In genomic region chr5:10456583-10457562, GRCh38 we compare ENCODE assay signal across 12 cellular contexts. TPM values are rescaled to one million over a fixed set of nuclear protein-coding genes. Genes with fewer than 3 reads are reported as not detected.
DNase-seq lines count a peak whose midpoint lies in the region; ATAC-seq and TF ChIP-seq lines count a peak whose summit lies in the region.
"Had no signal": no experiment of that assay in that cellular context is flagged by ENCODE, and none has a peak within 500 bp of the region (broad histone marks: within the 10 kb centered on the region; RNA-seq: fewer than 3 reads in every experiment).

No MANE protein-coding gene starts in this region.

- H3K4me3 Mint-ChIP-seq in GM23338 (no peak overlapping the region), endodermal cell (no peak overlapping the region)

- no peak overlapping the region for H3K9ac ChIP-seq in endodermal cell (ENCODE audit: extremely low read depth, low read length, poor library complexity, severe bottlenecking)
- no peak overlapping the region for H3K9ac ChIP-seq in Karpas-422 (ENCODE audit: low read length)

- no peak overlapping the region for H3K27ac Mint-ChIP-seq in GM23338
- H3K27ac Mint-ChIP-seq in endodermal cell, result no peak overlapping the region

- no peak for ATAC-seq in GM23338
- no peak for ATAC-seq in omental fat pad (ENCODE audit: low FRiP score)

- POLR2A ChIA-PET in RWPE1 (lab: Yijun Ruan, JAX; ENCODE audit: low non-redundant PET) (no interaction called here), OCI-LY7 (lab: Charles Lee) (no interaction called here)

- H3K4me2 ChIP-seq in GM23338 (no peak overlapping the region), osteoblast (ENCODE audit: insufficient read depth, low read length) (peak overlapping the region; percentile 14), OCI-LY7 (ENCODE audit: low read length) (no peak overlapping the region), Karpas-422 (ENCODE audit: low read depth, low read length, poor library complexity, severe bottlenecking) (no peak overlapping the region)

- no peaks in the 10 kb centered on the region for H3K9me2 ChIP-seq in GM23338 (ENCODE audit: insufficient read depth)
- H3K9me2 ChIP-seq in OCI-LY7 (ENCODE audit: insufficient read depth, low read length), result no peaks in the 10 kb centered on the region
- H3K9me2 ChIP-seq in Karpas-422 (replicated peaks; ENCODE audit: insufficient read depth, low read length), result no peaks in the 10 kb centered on the region

- H3K4me1 ChIP-seq in GM23338 (ENCODE audit: insufficient read depth), result peaks cover 7% of the 10 kb centered on the region; the same call in 1 of the 2 replicates
- peaks cover 3% of the 10 kb centered on the region for H3K4me1 ChIP-seq in endodermal cell (ENCODE audit: control insufficient read depth, insufficient read depth, low read length)
- H3K4me1 ChIP-seq in osteoblast (ENCODE audit: insufficient read depth, low read length), result peaks cover 33% of the 10 kb centered on the region
- peaks cover 5% of the 10 kb centered on the region for H3K4me1 ChIP-seq in OCI-LY7 (ENCODE audit: insufficient read depth, low read length, poor library complexity, severe bottlenecking)
- no peaks in the 10 kb centered on the region for H3K4me1 ChIP-seq in Karpas-422 (ENCODE audit: low read length)

- H3K4me3 ChIP-seq in GM23338, result no peak overlapping the region
- H3K4me3 ChIP-seq in endodermal cell (ENCODE audit: low read length), result no peak overlapping the region
- H3K4me3 ChIP-seq in osteoblast (ENCODE audit: insufficient read depth, low read length), result no peak overlapping the region
- H3K4me3 ChIP-seq in OCI-LY7 (ENCODE audit: low read depth, low read length, poor library complexity, severe bottlenecking), result no peak overlapping the region
- H3K4me3 ChIP-seq in lower leg skin (ENCODE audit: low read depth, poor library complexity, severe bottlenecking), result no peak overlapping the region
- H3K4me3 ChIP-seq in Karpas-422 (ENCODE audit: low read length), result no peak overlapping the region
- H3K4me3 ChIP-seq: stomach had no signal

- TF ChIP-seq POLR2A in lower leg skin (IDR thresholded peaks at IDR 0.05), result no peak

- WGBS in endodermal cell (ENCODE audit: insufficient coverage in 1 of 2, insufficient read length in 1 of 2), 2 experiments, result 84 to 88% methylated on average over 16 to 29 of the region's 29 CpGs
- WGBS in lower leg skin, 2 donors, result 57 to 73% methylated on average over 22 to 29 of the region's 29 CpGs

- CTCF ChIA-PET in RWPE1 (lab: Yijun Ruan, JAX) (interaction anchor here (0.6 to 5.4 kb wide), 3 partner anchors 119 to 172 kb away, joined by 3 to 55 read pairs (median 4); no protein-coding TSS in a partner anchor), OCI-LY7 (lab: Charles Lee; ENCODE audit: unreplicated experiment) (interaction anchor here (4.0 kb wide), 1 partner anchor 171 kb away, joined by 16 read pairs; no protein-coding TSS in a partner anchor)

- H3K27ac ChIP-seq in GM23338 (ENCODE audit: low read depth), result no peak overlapping the region
- peak overlapping the region; percentile 81 for H3K27ac ChIP-seq in RWPE1
- H3K27ac ChIP-seq in endodermal cell (ENCODE audit: low read depth, low read length), result no peak overlapping the region
- H3K27ac ChIP-seq in osteoblast (ENCODE audit: low read depth, low read length), result no peak overlapping the region
- no peak overlapping the region for H3K27ac ChIP-seq in OCI-LY7 (ENCODE audit: low read depth, low read length, poor library complexity, severe bottlenecking)
- no peak overlapping the region for H3K27ac ChIP-seq in Karpas-422 (ENCODE audit: low read length)
- H3K27ac ChIP-seq: stomach had no signal

- H3K27me3 ChIP-seq in GM23338 (ENCODE audit: insufficient read depth) (no peaks in the 10 kb centered on the region), endodermal cell (ENCODE audit: control insufficient read depth, insufficient read depth, low read length, poor library complexity, severe bottlenecking) (no peaks in the 10 kb centered on the region), osteoblast (ENCODE audit: insufficient read depth, low read length) (no peaks in the 10 kb centered on the region), Karpas-422 (ENCODE audit: low read length) (no peaks in the 10 kb centered on the region)
- H3K27me3 ChIP-seq: stomach had no signal

- H2AFZ ChIP-seq in GM23338 (peak overlapping the region; percentile 43; the same call in 1 of the 2 replicates), osteoblast (ENCODE audit: low read length) (peak overlapping the region; percentile 0), OCI-LY7 (ENCODE audit: low read length) (no peak overlapping the region), Karpas-422 (ENCODE audit: low read length) (no peak overlapping the region)

- no peak for DNase-seq in GM23338 (ENCODE audit: low spot score)
- DNase-seq in RWPE1 (ENCODE audit: low spot score), result no peak
- peak; percentile 47 for DNase-seq in endodermal cell
- DNase-seq in osteoblast (ENCODE audit: insufficient read length, low spot score, missing footprints), result no peak
- DNase-seq in OCI-LY7 (ENCODE audit: low spot score), result no peak
- no peak for DNase-seq in omental fat pad (ENCODE audit: low spot score)
- DNase-seq in lower leg skin (ENCODE audit: low spot score in 2 of 2), result no peak
- no peak for DNase-seq in Karpas-422
- DNase-seq: effector CD8-positive, alpha-beta T cell; GOT3; OCI-M1 had no signal

- H3K36me3 ChIP-seq in GM23338 (ENCODE audit: insufficient read depth) (no peaks in the 10 kb centered on the region), endodermal cell (ENCODE audit: control insufficient read depth, insufficient read depth, low read length) (no peaks in the 10 kb centered on the region), osteoblast (ENCODE audit: insufficient read depth, low read length) (no peaks in the 10 kb centered on the region), OCI-LY7 (ENCODE audit: insufficient read depth, low read length) (no peaks in the 10 kb centered on the region), Karpas-422 (ENCODE audit: insufficient read depth, low read length) (no peaks in the 10 kb centered on the region)
- H3K36me3 ChIP-seq: stomach had no signal

- BruUV-seq in OCI-LY7 (replicated peaks; lab: Mats Ljungman, UMichigan), result no TSS peak

- H3K36me3 Mint-ChIP-seq in GM23338 (ENCODE audit: low read depth), result no peaks in the 10 kb centered on the region
- H3K36me3 Mint-ChIP-seq in endodermal cell (ENCODE audit: low read depth), result no peaks in the 10 kb centered on the region

- H4K20me1 ChIP-seq in GM23338 (replicated peaks; ENCODE audit: insufficient read depth) (no peaks in the 10 kb centered on the region), osteoblast (ENCODE audit: insufficient read depth, low read length) (no peaks in the 10 kb centered on the region), OCI-LY7 (ENCODE audit: insufficient read depth, low read length) (no peaks in the 10 kb centered on the region), Karpas-422 (ENCODE audit: insufficient read depth, low read depth, low read length) (0 out of 2 replicates have a peak, but pooled peaks cover 3% of the 10 kb centered on the region)

- H3K79me2 ChIP-seq in GM23338 (replicated peaks; ENCODE audit: insufficient read depth) (no peaks in the 10 kb centered on the region), osteoblast (ENCODE audit: insufficient read depth, low read length) (no peaks in the 10 kb centered on the region), OCI-LY7 (ENCODE audit: insufficient read depth, low read depth, low read length) (no peaks in the 10 kb centered on the region), Karpas-422 (ENCODE audit: low read length) (no peaks in the 10 kb centered on the region)

- no peak for TF ChIP-seq CTCF in GM23338 (conservative IDR thresholded peaks at IDR 0.05; ENCODE audit: low read depth in 2 of 2)
- no peak for TF ChIP-seq CTCF in RWPE1 (conservative IDR thresholded peaks at IDR 0.05; ENCODE audit: low read depth)
- TF ChIP-seq CTCF in endodermal cell (conservative IDR thresholded peaks at IDR 0.05), result no peak
- no peak for TF ChIP-seq CTCF in osteoblast (IDR thresholded peaks at IDR 0.05; ENCODE audit: extremely low read depth, low read depth, low read length)
- no peak for TF ChIP-seq CTCF in OCI-LY7 (conservative IDR thresholded peaks at IDR 0.05; ENCODE audit: low read length)
- TF ChIP-seq CTCF in omental fat pad (IDR thresholded peaks at IDR 0.05), result no peak
- no peak for TF ChIP-seq CTCF in lower leg skin (IDR thresholded peaks at IDR 0.05)

- H3K27me3 Mint-ChIP-seq in GM23338 (ENCODE audit: insufficient read depth, low read depth, poor library complexity) (peaks cover 2% of the 10 kb centered on the region), endodermal cell (ENCODE audit: insufficient read depth) (peaks cover 7% of the 10 kb centered on the region)

- H3K4me1 Mint-ChIP-seq in GM23338 (peaks cover 41% of the 10 kb centered on the region), endodermal cell (peaks cover 28% of the 10 kb centered on the region)

- 0 out of 2 replicates have a peak, but pooled peaks cover 2% of the 10 kb centered on the region for H3F3A ChIP-seq in GM23338 (replicated peaks; ENCODE audit: low read depth)

- intact Hi-C loops in OCI-LY7 (cut with micrococcal nuclease; ENCODE audit: unreplicated experiment), result loop anchor here (10.0 kb wide), 2 partner anchors 308 to 408 kb away; partner anchors contain the start of gene DAP
- intact Hi-C loops in lower leg skin (cut with DNase I; ENCODE audit: low total_unique reads), result no loop called here

- H3K9me3 ChIP-seq in endodermal cell (ENCODE audit: control insufficient read depth, low read length) (no peaks in the 10 kb centered on the region), osteoblast (ENCODE audit: low read depth, low read length) (no peaks in the 10 kb centered on the region), OCI-LY7 (ENCODE audit: low read length) (no peaks in the 10 kb centered on the region), Karpas-422 (ENCODE audit: low read length) (no peaks in the 10 kb centered on the region)
- H3K9me3 ChIP-seq: stomach had no signal

- H3K9me3 Mint-ChIP-seq in GM23338, result no peaks in the 10 kb centered on the region
- no peaks in the 10 kb centered on the region for H3K9me3 Mint-ChIP-seq in endodermal cell

TF ChIP-seq in GM23338, 12 proteins besides CTCF, POLR2A, EP300 and RAD21 (continues in another document):
- TF ChIP-seq POLR2AphosphoS5 (IDR thresholded peaks at IDR 0.05; ENCODE audit: low read depth), result no peak
- no peak for TF ChIP-seq STAT1 (IDR thresholded peaks at IDR 0.05; ENCODE audit: unreplicated experiment)

RNA-seq across cellular contexts. Expression of gene ROPN1L, which starts 15.2 kb away (rescaled TPM):
- 1.0 TPM in 1 of 2 replicates, not detected in the other for total RNA-seq in GM23338 (2014; rRNA removed; shearing (Covaris generic))
- polyA plus RNA-seq in GM23338 (2016; fragmentation: Nextera tagmentation; extraction: Ambion mirVana), result 0.57 TPM in 1 of 2 replicates, not detected in the other
- total RNA-seq in endodermal cell (under 1 TPM in 1 of 2 donors, not detected in 1; 0.70 TPM), osteoblast (0.59 and 0.72 TPM in 2 replicates), OCI-LY7 (2022) (0.36 TPM in 1 of 2 replicates, not detected in the other), omental fat pad (1 to 10 TPM in 2 of 4 donors, under 1 TPM in 1, not detected in 1; 0.56 to 2.2 (median 1.4) TPM), lower leg skin (1 to 10 TPM in 2 of 4 donors, under 1 TPM in 1, not detected in 1; 0.71 to 4.0 (median 1.0) TPM)
- 0.21 TPM for polyA plus RNA-seq in endodermal cell (2013, experiment 1 of 2)
- 0.62 TPM for polyA plus RNA-seq in endodermal cell (2013, experiment 2 of 2)
- total RNA-seq in OCI-LY7 (2014; rRNA removed; shearing (Covaris generic)), result 0.35 TPM in 1 of 2 replicates, not detected in the other
- 1.2 TPM in 1 of 2 replicates, not detected in the other for total RNA-seq in Karpas-422 (2014; rRNA removed; shearing (Covaris generic); ENCODE audit: low replicate concordance)

Comparison
In these comparisons a context has a peak if more than half of its experiments do, and no peak if none do; other contexts are left out.
1. H2AFZ ChIP-seq: peak in GM23338 (single experiment) and osteoblast (single experiment); none in OCI-LY7 (single experiment) and Karpas-422 (single experiment).